ENCODE assay signal across 18 cellular contexts in the genomic region with DNA sequence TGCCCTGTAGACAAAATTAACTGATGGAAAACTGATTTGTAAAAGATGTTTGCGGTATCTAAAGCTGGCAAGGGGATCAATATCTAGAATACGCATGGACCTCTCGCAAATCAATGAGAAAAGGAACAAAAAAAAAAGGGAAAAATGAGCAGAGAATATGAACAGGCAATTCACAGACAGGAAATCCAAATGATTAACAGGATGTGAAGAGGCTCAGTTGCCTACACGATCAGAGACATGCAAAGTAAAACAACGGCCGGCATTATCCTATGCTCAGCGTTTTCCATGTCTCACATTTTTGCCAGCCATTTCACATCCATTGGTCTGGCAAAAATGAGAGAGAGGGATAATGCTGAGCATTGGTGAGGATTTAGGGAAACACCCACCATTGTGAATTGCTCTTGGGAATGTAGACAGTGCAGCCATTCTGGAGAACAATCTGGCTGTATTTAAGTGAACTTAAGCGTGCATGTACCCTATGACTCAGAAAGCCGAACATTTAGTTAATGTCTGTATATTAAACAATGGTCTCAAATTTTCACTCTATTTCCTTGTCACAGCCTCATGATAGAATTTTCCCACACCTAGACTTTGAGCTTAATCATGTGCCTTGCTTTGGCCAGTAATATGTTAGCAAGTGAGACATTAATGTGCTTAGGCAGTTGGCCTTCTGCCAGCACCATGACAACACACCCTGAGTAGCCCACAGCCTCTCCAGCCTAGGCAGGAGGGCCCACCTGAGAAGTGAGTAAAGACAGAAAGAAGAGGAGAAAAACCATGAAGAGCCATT.
DNase-seq lines count a peak whose midpoint lies in the region; ATAC-seq, FAIRE-seq and TF ChIP-seq lines count a peak whose summit lies in the region.
"Had no signal": no experiment of that assay in that cellular context is flagged by ENCODE, and none has a peak within 500 bp of the region (broad histone marks: within the 10 kb centered on the region; RNA-seq: fewer than 3 reads in every experiment).

No MANE protein-coding gene starts in this region.

- H3K4me1 ChIP-seq in GM23338 (ENCODE audit: insufficient read depth) = peaks cover 6% of the 10 kb centered on the region
- H3K4me1 ChIP-seq in K562 (replicated peaks in 1 of 2; ENCODE audit: control insufficient read depth in 2 of 2, insufficient read depth in 2 of 2, low read length in 2 of 2) = peaks cover 0 to 3% of the 10 kb centered on the region in 2 experiments; a peak in 1 of 5 replicates

- peaks cover 9% of the 10 kb centered on the region for H3K27me3 Mint-ChIP-seq in GM23338 (ENCODE audit: insufficient read depth, low read depth, poor library complexity)
- H3K27me3 Mint-ChIP-seq in WTC11 (ENCODE audit: low read depth) = no peaks in the 10 kb centered on the region; the same call in 1 of the 2 replicates

- no TSS peak for BruUV-seq in K562 (replicated peaks; lab: Mats Ljungman, UMichigan)

- in situ Hi-C loops in K562 (cut with MboI) = no loop called here

- no peaks in the 10 kb centered on the region for H3K36me3 Mint-ChIP-seq in GM23338 (ENCODE audit: low read depth)
- H3K36me3 Mint-ChIP-seq in WTC11 = peaks cover 6% of the 10 kb centered on the region; the same call in 1 of the 2 replicates
- H3K36me3 Mint-ChIP-seq: CD4-positive, CD25-positive, alpha-beta regulatory T cell had no signal

- no peak overlapping the region for H3K9ac ChIP-seq in K562 (ENCODE audit: insufficient read depth in 1 of 2, low read depth in 2 of 2, low read length in 2 of 2)

- ATAC-seq in GM23338 (no peak), K562 (peak; percentile 83), WTC11 (no peak), HG02973 (IDR thresholded peaks at IDR 0.05; ENCODE audit: unreplicated experiment) (no peak)

- H3K4me3 ChIP-seq in GM23338 (no peak overlapping the region), K562 (no peak overlapping the region)
- H3K4me3 ChIP-seq: smooth muscle cell had no signal

- H3K27me3 ChIP-seq in GM23338 (ENCODE audit: insufficient read depth) = no peaks in the 10 kb centered on the region
- H3K27me3 ChIP-seq in K562 (ENCODE audit: control insufficient read depth in 2 of 2, insufficient read depth in 2 of 2, low read length in 2 of 2) = peaks cover 4 to 7% of the 10 kb centered on the region in 2 experiments; a peak in 2 of 5 replicates

- TF ChIP-seq CTCF in GM23338 (conservative IDR thresholded peaks at IDR 0.05; ENCODE audit: low read depth in 2 of 2) (no peak), K562 (IDR thresholded peaks at IDR 0.05 in 2 of 3, conservative IDR thresholded peaks at IDR 0.05 in 1 of 3; ENCODE audit: insufficient read depth in 2 of 3, low read depth in 1 of 3, low read length in 3 of 3) (no peak), WTC11 (IDR thresholded peaks at IDR 0.05) (no peak)

- no peaks in the 10 kb centered on the region for H3K9me2 ChIP-seq in GM23338 (ENCODE audit: insufficient read depth)

- H3K27ac Mint-ChIP-seq in GM23338 (no peak overlapping the region), WTC11 (no peak overlapping the region)
- H3K27ac Mint-ChIP-seq: activated T-helper 2 cell treated with anti-CD3 and anti-CD28 coated beads, Interferon-gamma antibody, Interleukin-2, Interleukin-4, amounts not matched to agents 10 μg/mL and 5 μg/mL and 100 μg/mL, durations not matched to agents 14 hours and 24 hours and 36 hours; CD4-positive, CD25-positive, alpha-beta regulatory T cell; H9; mesothelial cell of epicardium; T-helper 2 cell treated with Interferon-gamma antibody and Interleukin-4, amounts not matched to agents 5 μg/mL and 100 μg/mL, for 36 hours had no signal

- FAIRE-seq in K562 (lab: Jason Lieb, UNC) = no peak

- DNase-seq in GM23338 (ENCODE audit: low spot score) = no peak
- DNase-seq in NCI-H2029 treated with DMSO at 0.1 percent for 48 hours (lab: John Stamatoyannopoulos, UW) = peak; percentile 7
- DNase-seq in K562 (ENCODE audit: extremely low read depth in 1 of 4, low spot score in 3 of 4) = peak in 2 of 4 experiments; percentile 31 to 64
- peak; percentile 69 for DNase-seq in mucosa of gallbladder (ENCODE audit: low spot score)
- DNase-seq in GM19238 (ENCODE audit: insufficient read length, low spot score) = no peak
- no peak for DNase-seq in AML-193 (lab: John Stamatoyannopoulos, UW)
- DNase-seq in WTC11 (ENCODE audit: low spot score) = no peak
- DNase-seq: activated CD4-positive, alpha-beta T cell treated with anti-CD3 and anti-CD28 coated beads, Interleukin-2, amount 50 U/mL, for 48 hours; anterior cingulate cortex; CD4-positive, CD25-positive, alpha-beta regulatory T cell; H9; NCI-H446 treated with DMSO at 0.1 percent for 48 hours had no signal

- intact Hi-C loops in K562 (cut with micrococcal nuclease) = loop anchor here (10.0 kb wide), 1 partner anchor 196 kb away; no protein-coding TSS in a partner anchor

- H3K9me3 Mint-ChIP-seq in GM23338 (peaks cover 3% of the 10 kb centered on the region; the same call in 1 of the 3 replicates), WTC11 (peaks cover 11% of the 10 kb centered on the region)

- no peak overlapping the region for H3K27ac ChIP-seq in GM23338 (ENCODE audit: low read depth)
- no peak overlapping the region for H3K27ac ChIP-seq in K562 (ENCODE audit: extremely low read depth, low read depth, low read length)
- H3K27ac ChIP-seq: RWPE1 had no signal

- H4K20me1 ChIP-seq in GM23338 (replicated peaks; ENCODE audit: insufficient read depth) = no peaks in the 10 kb centered on the region
- no peaks in the 10 kb centered on the region for H4K20me1 ChIP-seq in K562 (replicated peaks; ENCODE audit: control insufficient read depth, insufficient read depth, low read length)

- no peak overlapping the region for H3K4me2 ChIP-seq in GM23338
- H3K4me2 ChIP-seq in K562 (ENCODE audit: insufficient read depth, low read length) = peak overlapping the region; percentile 6; the same call in 1 of the 2 replicates
- H3K4me2 ChIP-seq: smooth muscle cell had no signal

- POLR2A ChIA-PET in K562 (lab: Yijun Ruan, JAX) (no interaction called here), WTC11 (lab: Charles Lee) (no interaction called here)

- H3K4me3 Mint-ChIP-seq in GM23338 (no peak overlapping the region), WTC11 (no peak overlapping the region)
- H3K4me3 Mint-ChIP-seq: CD4-positive, CD25-positive, alpha-beta regulatory T cell; H9; mesothelial cell of epicardium; T-helper 2 cell treated with Interferon-gamma antibody and Interleukin-4, amounts not matched to agents 5 μg/mL and 100 μg/mL, for 36 hours had no signal

- no peaks in the 10 kb centered on the region for H3K9me1 ChIP-seq in K562 (ENCODE audit: control insufficient read depth, insufficient read depth, low read length)

- H3K9me3 ChIP-seq in K562 (replicated peaks; ENCODE audit: control insufficient read depth, insufficient read depth, low read depth, low read length) = no peaks in the 10 kb centered on the region

- TF ChIP-seq POLR2A in K562 (conservative IDR thresholded peaks at IDR 0.05) = no peak

- H3K4me1 Mint-ChIP-seq in GM23338 (peaks cover 8% of the 10 kb centered on the region; the same call in 2 of the 3 replicates), WTC11 (peaks cover 7% of the 10 kb centered on the region)
- H3K4me1 Mint-ChIP-seq: CD4-positive, CD25-positive, alpha-beta regulatory T cell had no signal

- TF ChIP-seq EP300 in K562 (IDR thresholded peaks at IDR 0.05; ENCODE audit: low read length) = no peak

- no peaks in the 10 kb centered on the region for H3K36me3 ChIP-seq in GM23338 (ENCODE audit: insufficient read depth)
- no peaks in the 10 kb centered on the region for H3K36me3 ChIP-seq in K562 (ENCODE audit: control insufficient read depth, insufficient read depth, low read length)

- WGBS in K562 (ENCODE audit: insufficient coverage, low coverage, missing lambda C conversion rate) = 28% methylated on average over 9 of the region's 9 CpGs

- CTCF ChIA-PET in K562 (lab: Yijun Ruan, JAX; ENCODE audit: low intra/inter-chr PET ratio) (interaction anchor here (0.6 to 1.1 kb wide), 3 partner anchors 118 to 342 kb away, joined by 3 to 4 read pairs (median 3); no protein-coding TSS in a partner anchor), WTC11 (lab: Charles Lee) (interaction anchor here (0.8 to 1.5 kb wide), 3 partner anchors 10 to 162 kb away, joined by 3 read pairs; no protein-coding TSS in a partner anchor)

- peak overlapping the region; percentile 32; the same call in 1 of the 2 replicates for H2AFZ ChIP-seq in GM23338
- no peak overlapping the region; the same call in 1 of the 2 replicates for H2AFZ ChIP-seq in K562 (ENCODE audit: low read depth, low read length)

- H3K79me2 ChIP-seq in GM23338 (replicated peaks; ENCODE audit: insufficient read depth) (no peaks in the 10 kb centered on the region), K562 (ENCODE audit: control insufficient read depth, insufficient read depth, low read length) (no peaks in the 10 kb centered on the region)

- no peak for TF ChIP-seq RAD21 in K562 (CRISPR knock-in tag; conservative IDR thresholded peaks at IDR 0.05 in 1 of 2, IDR thresholded peaks at IDR 0.05 in 1 of 2)

- H3F3A ChIP-seq in GM23338 (replicated peaks; ENCODE audit: low read depth) = no peaks in the 10 kb centered on the region

TF ChIP-seq in GM23338, 12 proteins besides CTCF, POLR2A, EP300 and RAD21 (continues in another document):
- TF ChIP-seq EZH2phosphoT487 (IDR thresholded peaks at IDR 0.05; ENCODE audit: unreplicated experiment) = no peak

TF ChIP-seq in K562, 482 proteins besides CTCF, POLR2A, EP300 and RAD21 (continues in another document):
- TF ChIP-seq SREBF2 (CRISPR knock-in tag; IDR thresholded peaks at IDR 0.05) = no peak
- TF ChIP-seq MEF2A (IDR thresholded peaks at IDR 0.05; ENCODE audit: control insufficient read depth, low read depth, low read length) = no peak
- no peak for TF ChIP-seq ZNF668 (CRISPR knock-in tag; IDR thresholded peaks at IDR 0.05)
- no peak for TF ChIP-seq ZNF124 (CRISPR knock-in tag; IDR thresholded peaks at IDR 0.05)

TF ChIP-seq in WTC11, 78 proteins besides CTCF, POLR2A, EP300 and RAD21:
- TF ChIP-seq ZNF121 (CRISPR knock-in tag; IDR thresholded peaks at IDR 0.05) (no peak), TEAD1 (CRISPR knock-in tag; IDR thresholded peaks at IDR 0.05) (no peak), EMX1 (CRISPR knock-in tag; IDR thresholded peaks at IDR 0.05) (no peak), ZNF396 (CRISPR knock-in tag; IDR thresholded peaks at IDR 0.05; ENCODE audit: borderline replicate concordance) (no peak)

Comparison
In these comparisons a context has a peak if more than half of its experiments do, and no peak if none do; other contexts are left out.
1. DNase-seq: peak in NCI-H2029 treated with DMSO at 0.1 percent for 48 hours (single experiment) and mucosa of gallbladder (single experiment); none in GM23338 (single experiment), GM19238 (single experiment), AML-193 (0 of 2) and WTC11 (single experiment).